9 cellular contexts compared by ENCODE assay signal in the genomic region with DNA sequence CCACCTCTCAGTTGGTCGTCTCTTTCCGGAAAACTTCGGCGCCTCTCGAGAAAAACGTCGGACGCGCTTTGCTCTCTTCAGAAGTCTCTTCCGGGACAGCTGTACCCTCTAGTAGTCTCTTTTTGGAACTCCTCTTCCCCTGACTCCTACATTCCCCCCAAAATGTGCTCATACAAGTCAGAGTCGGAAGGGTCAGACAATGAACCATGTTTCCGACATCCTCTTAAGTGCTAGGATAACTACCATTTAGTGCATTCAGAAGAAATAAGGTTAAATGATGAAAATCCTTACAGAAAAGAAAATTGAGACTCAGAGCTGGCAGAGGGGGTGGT. TPM values are rescaled to one million over a fixed set of nuclear protein-coding genes. Genes with fewer than 3 reads are reported as not detected.
DNase-seq lines count a peak whose midpoint lies in the region; ATAC-seq and TF ChIP-seq lines count a peak whose summit lies in the region.
"Had no signal": no experiment of that assay in that cellular context is flagged by ENCODE, and none has a peak within 500 bp of the region (broad histone marks: within the 10 kb centered on the region; RNA-seq: fewer than 3 reads in every experiment).

No MANE protein-coding gene starts in this region.

- H4K8ac ChIP-seq in IMR-90 (ENCODE audit: low read depth in 2 of 2, low read length in 2 of 2) = peak overlapping the region; percentile 86 to 100

- H2BK120ac ChIP-seq in IMR-90 (ENCODE audit: low read depth, low read length) = peak overlapping the region; percentile 78

- H3K4me3 Mint-ChIP-seq in central memory CD8-positive, alpha-beta T cell = peak overlapping the region; percentile 92

- H3K27ac ChIP-seq in AG04450 (ENCODE audit: low read depth, low read length) (peak overlapping the region; percentile 79), IMR-90 (ENCODE audit: insufficient read depth, low read length) (peak overlapping the region; percentile 69), muscle layer of duodenum (ENCODE audit: low read length) (peak overlapping the region; percentile 84)

- peak overlapping the region; percentile 98 for H3K4me2 ChIP-seq in IMR-90 (ENCODE audit: low read depth, low read length)

- H2AFZ ChIP-seq in IMR-90 (replicated peaks; ENCODE audit: low read length, poor library complexity) = peak overlapping the region; percentile 97

- intact Hi-C loops in IMR-90 (cut with micrococcal nuclease) = loop anchor here (5.0 kb wide), 1 partner anchor 1727 kb away; a partner anchor contains a TSS

- peak overlapping the region; percentile 99 for H2BK5ac ChIP-seq in IMR-90 (ENCODE audit: low read depth, low read length, poor library complexity, severe bottlenecking)

- H2BK20ac ChIP-seq in IMR-90 (ENCODE audit: low read depth, low read length) = peak overlapping the region; percentile 56; the same call in 1 of the 2 replicates

- no peak for TF ChIP-seq RAD21 in IMR-90 (IDR thresholded peaks at IDR 0.05; ENCODE audit: low read length)

- H3K9me3 Mint-ChIP-seq in central memory CD8-positive, alpha-beta T cell = no peaks in the 10 kb centered on the region

- H3K79me1 ChIP-seq in IMR-90 (ENCODE audit: low read depth in 1 of 2, low read length in 2 of 2) = peaks cover 7 to 36% of the 10 kb centered on the region in 2 experiments

- peak overlapping the region; percentile 100 for H3K14ac ChIP-seq in IMR-90 (replicated peaks; ENCODE audit: low read depth, low read length)

- no peak; the same call in 1 of the 2 replicates for ATAC-seq in IMR-90 (ENCODE audit: low read depth)
- ATAC-seq in central memory CD8-positive, alpha-beta T cell (replicated peaks; ENCODE audit: extremely low read depth, poor library complexity, severe bottlenecking) = no peak
- ATAC-seq in HG03097 (IDR thresholded peaks at IDR 0.05; ENCODE audit: low FRiP score, unreplicated experiment) = no peak
- ATAC-seq in GM21390 (IDR thresholded peaks at IDR 0.05; ENCODE audit: unreplicated experiment) = no peak

- H3K18ac ChIP-seq in IMR-90 (ENCODE audit: low read depth, low read length) = peak overlapping the region; percentile 94; the same call in 1 of the 2 replicates

- no peaks in the 10 kb centered on the region for H3K27me3 Mint-ChIP-seq in central memory CD8-positive, alpha-beta T cell

- no peaks in the 10 kb centered on the region for H4K20me1 ChIP-seq in IMR-90 (ENCODE audit: insufficient read depth, low read length)

- H4K5ac ChIP-seq in IMR-90 (ENCODE audit: low read depth, low read length) = peak overlapping the region; percentile 99

- peak overlapping the region; percentile 83; the same call in 1 of the 2 replicates for H2AK5ac ChIP-seq in IMR-90 (ENCODE audit: low read depth, low read length)

- no peaks in the 10 kb centered on the region for H3K9me3 ChIP-seq in AG04450 (ENCODE audit: control insufficient read depth, insufficient read depth, low read length)
- no peaks in the 10 kb centered on the region for H3K9me3 ChIP-seq in IMR-90 (ENCODE audit: control insufficient read depth, insufficient read depth, low read length)
- no peaks in the 10 kb centered on the region for H3K9me3 ChIP-seq in muscle layer of duodenum (ENCODE audit: control insufficient read depth in 1 of 2, low read length in 2 of 2)

- dilution Hi-C loops in IMR-90 (cut with HindIII; ENCODE audit: low sequenced_read_pairs, unreplicated experiment) = no loop called here

- H3K36me3 Mint-ChIP-seq in central memory CD8-positive, alpha-beta T cell (ENCODE audit: insufficient read depth) = peaks cover 19% of the 10 kb centered on the region

- H3K27ac Mint-ChIP-seq in central memory CD8-positive, alpha-beta T cell (ENCODE audit: low read depth) = peak overlapping the region; percentile 96

- peak overlapping the region; percentile 99 for H3K56ac ChIP-seq in IMR-90 (ENCODE audit: extremely low read depth, insufficient read depth, low read length)

- DNase-seq in AG04450 (ENCODE audit: low read depth, low spot score) (no peak), IMR-90 (no peak), mesenteric fat pad (ENCODE audit: low spot score) (no peak), kidney glomerular epithelial cell (lab: John Stamatoyannopoulos, UW) (no peak)
- DNase-seq in central memory CD8-positive, alpha-beta T cell (ENCODE audit: low spot score in 2 of 2) = no peak

- H3K27me3 ChIP-seq in AG04450 (ENCODE audit: control insufficient read depth, insufficient read depth, low read length) (no peaks in the 10 kb centered on the region), IMR-90 (ENCODE audit: control insufficient read depth, insufficient read depth, low read length) (no peaks in the 10 kb centered on the region), muscle layer of duodenum (ENCODE audit: low read depth, low read length) (no peaks in the 10 kb centered on the region)

- no peak for TF ChIP-seq POLR2A in IMR-90 (IDR thresholded peaks at IDR 0.05; ENCODE audit: low read depth, low read length)

- H3K9me1 ChIP-seq in IMR-90 (ENCODE audit: insufficient read depth, low read length) = peaks cover 5% of the 10 kb centered on the region; the same call in 1 of the 2 replicates

- peak overlapping the region; percentile 96 for H3K4ac ChIP-seq in IMR-90 (ENCODE audit: low read depth, low read length)

- H3K4me1 Mint-ChIP-seq in central memory CD8-positive, alpha-beta T cell = peaks cover 52% of the 10 kb centered on the region

- peaks cover 3% of the 10 kb centered on the region; the same call in 1 of the 2 replicates for H3K4me1 ChIP-seq in IMR-90 (ENCODE audit: control insufficient read depth, insufficient read depth, low read length)
- H3K4me1 ChIP-seq in muscle layer of duodenum (ENCODE audit: control insufficient read depth in 1 of 2, insufficient read depth in 2 of 2, low read length in 2 of 2) = peaks cover 8 to 24% of the 10 kb centered on the region in 2 donors

- CTCF ChIA-PET in AG04450 (lab: Charles Lee) (interaction anchor here (0.6 to 1.5 kb wide), 5 partner anchors 9 to 812 kb away, joined by 3 to 7 read pairs (median 4); no protein-coding TSS in a partner anchor), IMR-90 (lab: Yijun Ruan, JAX) (no interaction called here)

- peak overlapping the region; percentile 98 for H3K9ac ChIP-seq in IMR-90 (ENCODE audit: low read depth, low read length)

- POLR2A ChIA-PET in AG04450 (lab: Yijun Ruan, JAX) (interaction anchor here (0.6 to 1.5 kb wide), 4 partner anchors 9 to 1255 kb away, joined by 3 to 4 read pairs (median 4); no protein-coding TSS in a partner anchor), IMR-90 (lab: Charles Lee; ENCODE audit: unreplicated experiment) (interaction anchor here (1.0 kb wide), 1 partner anchor 16 kb away, joined by 4 read pairs; no protein-coding TSS in a partner anchor)

- peak overlapping the region; percentile 81 for H4K91ac ChIP-seq in IMR-90 (ENCODE audit: insufficient read depth, low read depth, low read length)

- TF ChIP-seq CTCF in AG04450 (IDR thresholded peaks at IDR 0.05; ENCODE audit: low read depth, low read length) (no peak), IMR-90 (conservative IDR thresholded peaks at IDR 0.05; ENCODE audit: low read depth, low read length) (no peak)

- BruUV-seq in IMR-90 (replicated peaks; lab: Mats Ljungman, UMichigan) = no TSS peak

- peak overlapping the region; percentile 66 for H3K4me3 ChIP-seq in AG04450 (ENCODE audit: low read depth, low read length)
- peak overlapping the region; percentile 63 for H3K4me3 ChIP-seq in IMR-90 (ENCODE audit: insufficient read depth, low read depth, low read length)
- H3K4me3 ChIP-seq in muscle layer of duodenum (ENCODE audit: low read depth in 1 of 2, low read length in 2 of 2) = peak overlapping the region; percentile 81 to 84

- H3K23ac ChIP-seq in IMR-90 (ENCODE audit: low read depth, low read length) = peak overlapping the region; percentile 99

- no peak overlapping the region for H2AK9ac ChIP-seq in IMR-90 (replicated peaks; ENCODE audit: low read depth, low read length, poor library complexity)

- peaks cover 5% of the 10 kb centered on the region for H3K36me3 ChIP-seq in IMR-90 (ENCODE audit: control insufficient read depth, insufficient read depth, low read length)
- H3K36me3 ChIP-seq in muscle layer of duodenum (ENCODE audit: control insufficient read depth in 1 of 2, insufficient read depth in 2 of 2, low read length in 2 of 2) = peaks cover 10 to 18% of the 10 kb centered on the region in 2 donors

- 0% methylated on average over 7 of the region's 12 CpGs; no CpG with 5 or more reads in 1 of the 2 experiments for WGBS in IMR-90 (ENCODE audit: extremely low coverage in 2 of 2, insufficient read length in 1 of 2), 2 experiments

- H2BK15ac ChIP-seq in IMR-90 (ENCODE audit: low read depth, low read length) = peak overlapping the region; percentile 53; the same call in 1 of the 3 replicates

- in situ Hi-C loops in IMR-90 (cut with MboI; ENCODE audit: low sequenced_read_pairs) = no loop called here

TF ChIP-seq in IMR-90, 13 proteins besides CTCF, POLR2A, EP300 and RAD21 (continues in another document):
- TF ChIP-seq FOS (IDR thresholded peaks at IDR 0.05; ENCODE audit: low read depth, low read length) (no peak), MAFK (IDR thresholded peaks at IDR 0.05; ENCODE audit: low read depth, low read length) (no peak), NFE2L2 (IDR thresholded peaks at IDR 0.05; ENCODE audit: low read depth, low read length) (no peak)
- TF ChIP-seq, protein P1, sequence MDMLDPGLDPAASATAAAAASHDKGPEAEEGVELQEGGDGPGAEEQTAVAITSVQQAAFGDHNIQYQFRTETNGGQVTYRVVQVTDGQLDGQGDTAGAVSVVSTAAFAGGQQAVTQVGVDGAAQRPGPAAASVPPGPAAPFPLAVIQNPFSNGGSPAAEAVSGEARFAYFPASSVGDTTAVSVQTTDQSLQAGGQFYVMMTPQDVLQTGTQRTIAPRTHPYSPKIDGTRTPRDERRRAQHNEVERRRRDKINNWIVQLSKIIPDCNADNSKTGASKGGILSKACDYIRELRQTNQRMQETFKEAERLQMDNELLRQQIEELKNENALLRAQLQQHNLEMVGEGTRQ (IDR thresholded peaks at IDR 0.05; ENCODE audit: low read depth, low read length) = no peak

RNA-seq across cellular contexts. Expression of a gene that starts 0.5 kb away (rescaled TPM):
- polyA plus RNA-seq in AG04450 (2011; rRNA removed) (13.3 and 14.3 TPM in 2 replicates), IMR-90 (2012; rRNA removed) (8.7 and 9.0 TPM in 2 replicates)
- 9.0 and 10.2 TPM in 2 replicates for polyA minus RNA-seq in AG04450 (2011; rRNA and poly(A)+ RNA removed)
- total RNA-seq in IMR-90 (2012; rRNA removed) (10.6 and 16.1 TPM in 2 replicates), mesenteric fat pad (9.9 TPM)
- polyA plus RNA-seq in IMR-90 (2012; cell fraction: cytosol; rRNA removed) = 7.0 and 8.1 TPM in 2 replicates
- polyA plus RNA-seq in IMR-90 (2012; cell fraction: nucleus; rRNA removed; ENCODE audit: low replicate concordance) = 2.5 and 3.0 TPM in 2 replicates

RNA-seq across cellular contexts. Expression of a gene that starts 19.7 kb away (rescaled TPM):
- 35.5 and 36.9 TPM in 2 replicates for polyA plus RNA-seq in AG04450 (2011; rRNA removed)
- polyA minus RNA-seq in AG04450 (2011; rRNA and poly(A)+ RNA removed) = 41.7 and 47.2 TPM in 2 replicates
- 14.7 and 15.2 TPM in 2 replicates for total RNA-seq in IMR-90 (2012; rRNA removed)
- 22.0 TPM in 2 replicates for polyA plus RNA-seq in IMR-90 (2012; rRNA removed)
- 15.4 and 26.3 TPM in 2 replicates for polyA plus RNA-seq in IMR-90 (2012; cell fraction: cytosol; rRNA removed)
- polyA plus RNA-seq in IMR-90 (2012; cell fraction: nucleus; rRNA removed; ENCODE audit: low replicate concordance) = 21.8 and 22.7 TPM in 2 replicates
- total RNA-seq in mesenteric fat pad = 13.1 TPM
- total RNA-seq: T-helper 2 cell treated with Interferon-gamma antibody and Interleukin-4, amounts not matched to agents 100 ng/mL and 5 ng/mL, for 36 hours had no signal

RNA-seq across cellular contexts. Expression of a gene that starts 38.5 kb away (rescaled TPM):
- polyA plus RNA-seq in AG04450 (2011; rRNA removed) = 2.4 and 3.8 TPM in 2 replicates
- polyA minus RNA-seq in AG04450 (2011; rRNA and poly(A)+ RNA removed) = 4.2 and 6.9 TPM in 2 replicates
- total RNA-seq in IMR-90 (2012; rRNA removed) = 2.5 and 2.8 TPM in 2 replicates
- 3.9 and 4.2 TPM in 2 replicates for polyA plus RNA-seq in IMR-90 (2012; rRNA removed)
- polyA plus RNA-seq in IMR-90 (2012; cell fraction: cytosol; rRNA removed) = 2.6 and 2.9 TPM in 2 replicates
- 4.3 and 5.7 TPM in 2 replicates for polyA plus RNA-seq in IMR-90 (2012; cell fraction: nucleus; rRNA removed; ENCODE audit: low replicate concordance)
- total RNA-seq in mesenteric fat pad = 1.5 TPM
- total RNA-seq: T-helper 2 cell treated with Interferon-gamma antibody and Interleukin-4, amounts not matched to agents 100 ng/mL and 5 ng/mL, for 36 hours had no signal
